Comparison of ENCODE assay signal across 8 cellular contexts in genomic region chr7:38463277-38464224, GRCh38.
A peak's percentile ranks its signal among the peaks of the same experiment; 100 is the strongest.
DNase-seq lines count a peak whose midpoint lies in the region; ATAC-seq lines count a peak whose summit lies in the region.

No MANE protein-coding gene starts in this region.

- H3K27me3 ChIP-seq in SJSA1 (replicated peaks), result no peaks in the 10 kb centered on the region

- no peaks in the 10 kb centered on the region for H3K36me3 Mint-ChIP-seq in activated naive CD4-positive, alpha-beta T cell treated with anti-CD3 and anti-CD28 coated beads, Interleukin-2, amount 50 U/mL, for 72 hours

- no peaks in the 10 kb centered on the region; the same call in 1 of the 2 replicates for H3K4me1 ChIP-seq in SJSA1 (replicated peaks)

- no peaks in the 10 kb centered on the region for H3K36me3 ChIP-seq in SJSA1

- no peak overlapping the region for H3K4me3 ChIP-seq in SJSA1

- peaks cover 0 to 6% of the 10 kb centered on the region in 2 donors for H3K9me3 Mint-ChIP-seq in activated naive CD4-positive, alpha-beta T cell treated with anti-CD3 and anti-CD28 coated beads, Interleukin-2, amount 50 U/mL, for 72 hours

- H3K27ac Mint-ChIP-seq in activated naive CD4-positive, alpha-beta T cell treated with anti-CD3 and anti-CD28 coated beads, Interleukin-2, amount 50 U/mL, for 72 hours, result peak overlapping the region in 1 of 2 donors; percentile 58

- ATAC-seq in GM18867 (IDR thresholded peaks at IDR 0.05; ENCODE audit: unreplicated experiment), result peak; percentile 98
- ATAC-seq in HG02943 (IDR thresholded peaks at IDR 0.05; ENCODE audit: low read depth, unreplicated experiment), result peak; percentile 82
- ATAC-seq in activated naive CD4-positive, alpha-beta T cell treated with anti-CD3 and anti-CD28 coated beads, Interleukin-2, amount 50 U/mL, for 72 hours, result peak; percentile 87 to 92

- H3K9me3 ChIP-seq in SJSA1 (replicated peaks), result no peaks in the 10 kb centered on the region

- H3K27ac ChIP-seq in SJSA1, result no peak overlapping the region

- DNase-seq in SJSA1 (ENCODE audit: low read depth in 1 of 2, low spot score in 2 of 2), result peak; percentile 11 to 53
- DNase-seq in activated naive CD4-positive, alpha-beta T cell treated with anti-CD3 and anti-CD28 coated beads, Interleukin-2, amount 50 U/mL, for 72 hours (ENCODE audit: low spot score in 2 of 2), result peak; percentile 62 to 85
- DNase-seq in myocyte (ENCODE audit: low read depth), result peak; percentile 75
- DNase-seq in superior temporal gyrus (ENCODE audit: extremely low spot score), result peak; percentile 71
- DNase-seq in 8988T, result no peak
- DNase-seq in NCI-H510A (lab: John Stamatoyannopoulos, UW), result no peak

Comparison
In these comparisons a context has a peak if more than half of its experiments do, and no peak if none do; other contexts are left out.
1. DNase-seq: peak in SJSA1 (2 of 2), activated naive CD4-positive, alpha-beta T cell treated with anti-CD3 and anti-CD28 coated beads, Interleukin-2, amount 50 U/mL, for 72 hours (2 of 2), myocyte (single experiment) and superior temporal gyrus (single experiment); none in 8988T (single experiment) and NCI-H510A (single experiment).
2. Peak in every context shown above with its lines, with median percentiles within 50 percentile points of each other: ATAC-seq.